In genomic region chr9:78150312-78150982, GRCh38 we compare ENCODE assay signal across 23 cellular contexts.
"Had no signal": no experiment of that assay in that cellular context is flagged by ENCODE, and none has a peak within 500 bp of the region (broad histone marks: within the 10 kb centered on the region; RNA-seq: fewer than 3 reads in every experiment).

No MANE protein-coding gene starts in this region.

- H3K9me3 Mint-ChIP-seq: effector memory CD8-positive, alpha-beta T cell; stimulated activated effector memory CD8-positive, alpha-beta T cell treated with anti-CD3 and anti-CD28 coated beads, Interleukin-12 subunit alpha, Interleukin-12 subunit beta, amount 100 ng/mL, for 72 hours had no signal

- FAIRE-seq: colon, keratinocyte, small intestine had no signal

- H3K27me3 ChIP-seq: esophagus muscularis mucosa, gastrocnemius medialis, transverse colon had no signal

- H3K4me3 ChIP-seq: esophagus muscularis mucosa, gastrocnemius medialis, left ventricle myocardium inferior, lower lobe of right lung, thoracic aorta, transverse colon had no signal

- H3K36me3 Mint-ChIP-seq: naive B cell; stimulated activated effector memory CD8-positive, alpha-beta T cell treated with anti-CD3 and anti-CD28 coated beads, Interleukin-12 subunit alpha, Interleukin-12 subunit beta, amount 100 ng/mL, for 72 hours had no signal

- H3K36me3 ChIP-seq: esophagus muscularis mucosa, gastrocnemius medialis, left ventricle myocardium inferior, lower lobe of right lung, thoracic aorta, transverse colon had no signal

- DNase-seq: cerebellar nuclear complex; effector memory CD8-positive, alpha-beta T cell; gastrocnemius medialis; glutamatergic neuron; left cardiac atrium; left ventricle myocardium inferior; lower lobe of right lung; mesenchymal stem cell; midbrain; naive B cell; small intestine; stimulated activated CD4-positive, alpha-beta T cell treated with anti-CD3 and anti-CD28 coated beads, Interleukin-4, amount 100 ng/mL, for 1 hour; stimulated activated CD8-positive, alpha-beta memory T cell treated with anti-CD3 and anti-CD28 coated beads, Interleukin-4, amount 100 ng/mL, for 48 hours; transverse colon had no signal

- H3K9me3 ChIP-seq: gastrocnemius medialis, lower lobe of right lung, thoracic aorta, transverse colon had no signal

- H3K27me3 Mint-ChIP-seq: dendritic cell treated with granulocyte-macrophage colony-stimulating factor and Interleukin-4, amounts not matched to agents 40 ng/mL and 50 ng/mL, for 4 days; stimulated activated naive CD8-positive, alpha-beta T cell treated with anti-CD3 and anti-CD28 coated beads, Interleukin-15, Interleukin-2, amounts not matched to agents 100 ng/mL and 50 ng/mL, for 24 hours had no signal

- H3K4me3 Mint-ChIP-seq: dendritic cell treated with granulocyte-macrophage colony-stimulating factor and Interleukin-4, amounts not matched to agents 40 ng/mL and 50 ng/mL, for 4 days; effector memory CD8-positive, alpha-beta T cell; naive B cell; stimulated activated effector memory CD8-positive, alpha-beta T cell treated with anti-CD3 and anti-CD28 coated beads, Interleukin-12 subunit alpha, Interleukin-12 subunit beta, amount 100 ng/mL, for 72 hours; stimulated activated naive CD8-positive, alpha-beta T cell treated with anti-CD3 and anti-CD28 coated beads, Interleukin-15, Interleukin-2, amounts not matched to agents 100 ng/mL and 50 ng/mL, for 24 hours had no signal

- H3K27ac Mint-ChIP-seq: dendritic cell treated with granulocyte-macrophage colony-stimulating factor and Interleukin-4, amounts not matched to agents 40 ng/mL and 50 ng/mL, for 4 days; naive B cell; stimulated activated effector memory CD8-positive, alpha-beta T cell treated with anti-CD3 and anti-CD28 coated beads, Interleukin-12 subunit alpha, Interleukin-12 subunit beta, amount 100 ng/mL, for 72 hours; stimulated activated naive CD8-positive, alpha-beta T cell treated with anti-CD3 and anti-CD28 coated beads, Interleukin-15, Interleukin-2, amounts not matched to agents 100 ng/mL and 50 ng/mL, for 24 hours had no signal

- ATAC-seq: effector memory CD8-positive, alpha-beta T cell; gastrocnemius medialis; left cardiac atrium; right cardiac atrium; stimulated activated effector memory CD8-positive, alpha-beta T cell treated with anti-CD3 and anti-CD28 coated beads, Interleukin-12 subunit alpha, Interleukin-12 subunit beta, amount 100 ng/mL, for 72 hours had no signal

- H3K4me1 ChIP-seq: gastrocnemius medialis, left ventricle myocardium inferior, lower lobe of right lung had no signal

- H3K27ac ChIP-seq: epithelial cell of prostate, esophagus muscularis mucosa, gastrocnemius medialis, left ventricle myocardium inferior, lower lobe of right lung, thoracic aorta, transverse colon had no signal
